Comparison of ENCODE assay signal across 28 cellular contexts in genomic region chr11:117437041-117437790, GRCh38.
"Had no signal": no experiment of that assay in that cellular context is flagged by ENCODE, and none has a peak within 500 bp of the region (broad histone marks: within the 10 kb centered on the region; RNA-seq: fewer than 3 reads in every experiment).

No MANE protein-coding gene starts in this region.

- H3K4me3 Mint-ChIP-seq: activated naive CD4-positive, alpha-beta T cell treated with anti-CD3 and anti-CD28 coated beads for 36 hours; nephron had no signal

- H3K27ac Mint-ChIP-seq: activated naive CD4-positive, alpha-beta T cell treated with anti-CD3 and anti-CD28 coated beads for 36 hours; nephron had no signal

- H3K36me3 ChIP-seq: breast epithelium, esophagus squamous epithelium, neutrophil, ovary, prostate gland, suprapubic skin had no signal

- H3K4me1 Mint-ChIP-seq: nephron had no signal

- H3K4me1 ChIP-seq: breast epithelium, esophagus squamous epithelium, heart right ventricle, prostate gland, suprapubic skin, tibial nerve had no signal

- H3K9me3 Mint-ChIP-seq: activated naive CD4-positive, alpha-beta T cell treated with anti-CD3 and anti-CD28 coated beads for 36 hours; nephron had no signal

- H3K27ac ChIP-seq: breast epithelium, epithelial cell of prostate, esophagus squamous epithelium, heart right ventricle, neutrophil, ovary, prostate gland, suprapubic skin, tibial nerve had no signal

- DNase-seq: activated CD4-positive, alpha-beta T cell treated with anti-CD3 and anti-CD28 coated beads for 4 hours; activated CD4-positive, alpha-beta T cell treated with anti-CD3 and anti-CD28 coated beads, Interleukin-2, amount 50 U/mL, for 4 hours; activated effector memory CD4-positive, alpha-beta T cell treated with anti-CD3 and anti-CD28 coated beads, Interleukin-2, amount 50 U/mL, for 16 hours; activated naive CD4-positive, alpha-beta T cell treated with anti-CD3 and anti-CD28 coated beads for 36 hours; amniotic stem cell; central memory CD4-positive, alpha-beta T cell; dermis blood vessel endothelial cell; effector CD4-positive, alpha-beta T cell; esophagus squamous epithelium; foreskin melanocyte; heart right ventricle; left ventricle myocardium superior; mammary epithelial cell; ovary; retina; stimulated activated CD4-positive, alpha-beta T cell treated with anti-CD3 and anti-CD28 coated beads, Interleukin-15, amount 100 ng/mL, for 24 hours; stimulated activated CD4-positive, alpha-beta T cell treated with anti-CD3 and anti-CD28 coated beads, Interleukin-2, amount 100 ng/mL, for 24 hours; stimulated activated naive CD4-positive, alpha-beta T cell had no signal

- H3K27me3 ChIP-seq: breast epithelium, ovary had no signal

- H3K4me2 ChIP-seq: smooth muscle cell had no signal

- ATAC-seq: heart right ventricle, left ventricle myocardium superior had no signal

- H3K9me3 ChIP-seq: breast epithelium, esophagus squamous epithelium, heart right ventricle, neutrophil, ovary, prostate gland, suprapubic skin, tibial nerve had no signal

- FAIRE-seq: endometrium, islet of Langerhans had no signal

- H3K4me3 ChIP-seq: breast epithelium, esophagus squamous epithelium, heart right ventricle, ovary, prostate gland, smooth muscle cell, suprapubic skin, tibial nerve had no signal
